8 cellular contexts compared by ENCODE assay signal in the genomic region with DNA sequence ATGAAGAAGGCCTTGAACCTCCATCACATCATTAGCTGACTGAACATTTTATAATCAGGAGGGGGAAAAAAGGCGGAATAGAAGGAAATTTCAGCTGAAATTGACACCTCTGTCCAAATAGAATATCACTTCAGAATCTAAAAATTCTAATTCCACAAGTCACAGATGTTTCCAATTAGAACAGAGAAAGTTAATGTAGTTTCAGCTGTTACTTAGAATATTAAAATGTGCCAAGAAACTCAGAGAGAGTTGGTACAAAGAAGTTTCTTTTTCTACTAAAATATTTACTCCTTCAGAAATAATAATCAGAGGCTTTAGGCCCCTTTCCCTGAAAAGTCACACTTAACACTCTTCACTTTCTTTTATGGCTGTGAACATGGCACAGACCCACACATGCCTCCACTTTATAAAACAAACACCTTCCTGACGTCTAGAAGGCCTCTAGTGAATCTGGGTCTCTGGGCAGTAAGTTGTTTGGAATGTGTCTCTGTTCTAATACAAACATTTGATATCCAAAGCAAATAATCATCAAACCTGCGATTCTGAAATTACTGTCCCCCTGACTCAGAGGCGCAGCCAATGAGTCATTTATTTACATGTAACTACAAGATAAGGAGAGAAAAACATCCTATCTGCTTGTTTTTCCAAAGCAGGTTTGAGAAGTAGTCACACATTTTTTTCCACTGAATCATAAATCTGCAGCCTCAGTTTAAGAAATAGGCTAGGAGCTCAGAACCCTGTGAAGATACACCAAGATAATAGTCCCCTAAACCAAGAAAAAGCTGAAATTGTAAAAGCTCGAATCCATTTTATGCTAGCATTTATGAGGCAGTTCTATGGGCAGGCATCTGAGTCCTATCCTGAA.
DNase-seq lines count a peak whose midpoint lies in the region; ATAC-seq and TF ChIP-seq lines count a peak whose summit lies in the region.

No MANE protein-coding gene starts in this region.

- no peaks in the 10 kb centered on the region for H3K27me3 Mint-ChIP-seq in progenitor cell of endocrine pancreas

- H3K4me3 ChIP-seq in fibroblast of mammary gland (ENCODE audit: control insufficient read depth, low read depth, low read length) = no peak overlapping the region

- peaks cover 25% of the 10 kb centered on the region for H3K9me3 Mint-ChIP-seq in progenitor cell of endocrine pancreas (ENCODE audit: low read depth)

- H3K27ac Mint-ChIP-seq in progenitor cell of endocrine pancreas = peak overlapping the region; percentile 88

- no peak for TF ChIP-seq CTCF in fibroblast of mammary gland (conservative IDR thresholded peaks at IDR 0.05; ENCODE audit: control insufficient read depth, insufficient read depth, low read depth, low read length)
- TF ChIP-seq CTCF in progenitor cell of endocrine pancreas (IDR thresholded peaks at IDR 0.05; ENCODE audit: unreplicated experiment) = no peak

- DNase-seq in ELF-1 (ENCODE audit: low read depth, low spot score) (peak; percentile 45), RKO (ENCODE audit: low spot score) (peak; percentile 79), fibroblast of mammary gland (ENCODE audit: low read depth) (peak; percentile 90), progenitor cell of endocrine pancreas (ENCODE audit: low spot score, unreplicated experiment) (no peak), ecto neural progenitor cell (ENCODE audit: low spot score) (no peak), SHP77 treated with DMSO at 0.1 percent for 48 hours (lab: John Stamatoyannopoulos, UW) (no peak), D341Med (ENCODE audit: low spot score) (no peak)

- peaks cover 25% of the 10 kb centered on the region for H3K4me1 Mint-ChIP-seq in progenitor cell of endocrine pancreas (ENCODE audit: low read depth)

- peaks cover 9% of the 10 kb centered on the region for H3K36me3 Mint-ChIP-seq in progenitor cell of endocrine pancreas (ENCODE audit: insufficient read depth)

- ATAC-seq in HG02588 (IDR thresholded peaks at IDR 0.05; ENCODE audit: unreplicated experiment) = no peak

- peak overlapping the region; percentile 34 for H3K4me3 Mint-ChIP-seq in progenitor cell of endocrine pancreas (ENCODE audit: low read depth)

Comparison
In these comparisons a context has a peak if more than half of its experiments do, and no peak if none do; other contexts are left out.
1. DNase-seq: peak in ELF-1 (single experiment), RKO (single experiment) and fibroblast of mammary gland (single experiment); none in progenitor cell of endocrine pancreas (single experiment), ecto neural progenitor cell (single experiment), SHP77 treated with DMSO at 0.1 percent for 48 hours (single experiment) and D341Med (single experiment).